19 cellular contexts compared by ENCODE assay signal in genomic region chr12:113200016-113200797, GRCh38. TPM values are rescaled to one million over a fixed set of nuclear protein-coding genes. Genes with fewer than 3 reads are reported as not detected.
"Had no signal": no experiment of that assay in that cellular context is flagged by ENCODE, and none has a peak within 500 bp of the region (broad histone marks: within the 10 kb centered on the region; RNA-seq: fewer than 3 reads in every experiment).

No MANE protein-coding gene starts in this region.

- H3K36me3 ChIP-seq: esophagus muscularis mucosa, right lobe of liver, upper lobe of left lung had no signal

- H3K27me3 ChIP-seq: esophagus muscularis mucosa, right lobe of liver, upper lobe of left lung had no signal

- H3K27ac ChIP-seq: esophagus muscularis mucosa, right lobe of liver, upper lobe of left lung had no signal

- ATAC-seq: activated CD8-positive, alpha-beta T cell treated with anti-CD3 and anti-CD28 coated beads, Interleukin-2, amount 10 ng/mL, durations not matched to agents 7 days and 5 days; activated naive CD4-positive, alpha-beta T cell treated with anti-CD3 and anti-CD28 coated beads, Interleukin-2, amount 50 U/mL, for 72 hours; left ventricle myocardium superior; right lobe of liver; stimulated activated naive CD8-positive, alpha-beta T cell treated with anti-CD3 and anti-CD28 coated beads, Interleukin-15, amount 100 ng/mL, for 72 hours; T-helper 17 cell had no signal

- DNase-seq: activated B cell treated with CpG ODN at 0.5 μM for 24 hours; activated CD4-positive, alpha-beta T cell treated with anti-CD3 and anti-CD28 coated beads, Interleukin-2, amount 10 ng/mL, durations not matched to agents 24 days and 14 days; activated CD8-positive, alpha-beta memory T cell treated with anti-CD3 and anti-CD28 coated beads, Interleukin-2, amount 50 U/mL, for 4 hours; activated CD8-positive, alpha-beta T cell treated with anti-CD3 and anti-CD28 coated beads, Interleukin-2, amount 10 ng/mL, durations not matched to agents 7 days and 5 days; activated gamma-delta T cell; activated T-cell treated with anti-CD3 and anti-CD28 coated beads, Interleukin-2, amount 50 U/mL, for 48 hours; hippocampal formation; left ventricle myocardium superior; right lobe of liver; stimulated activated naive CD8-positive, alpha-beta T cell treated with anti-CD3 and anti-CD28 coated beads, Interleukin-15, amount 100 ng/mL, for 72 hours; T-helper 17 cell; upper lobe of left lung had no signal

- H3K9me3 ChIP-seq: esophagus muscularis mucosa, right lobe of liver, upper lobe of left lung had no signal

- H3K4me3 ChIP-seq: esophagus muscularis mucosa, right lobe of liver, upper lobe of left lung had no signal

RNA-seq across cellular contexts. Expression of gene CFAP73, which starts 50.7 kb away (rescaled TPM):
- total RNA-seq: activated CD4-positive, alpha-beta T cell treated with anti-CD3 and anti-CD28 coated beads, Interleukin-2, amount 10 ng/mL, durations not matched to agents 24 days and 14 days; esophagus muscularis mucosa; kidney epithelial cell; left ventricle myocardium superior; mesenteric fat pad; osteocyte; pulmonary artery endothelial cell; T-helper 17 cell had no signal
- polyA plus RNA-seq: neural cell had no signal
